ENCODE assay signal across 8 cellular contexts in the genomic region with DNA sequence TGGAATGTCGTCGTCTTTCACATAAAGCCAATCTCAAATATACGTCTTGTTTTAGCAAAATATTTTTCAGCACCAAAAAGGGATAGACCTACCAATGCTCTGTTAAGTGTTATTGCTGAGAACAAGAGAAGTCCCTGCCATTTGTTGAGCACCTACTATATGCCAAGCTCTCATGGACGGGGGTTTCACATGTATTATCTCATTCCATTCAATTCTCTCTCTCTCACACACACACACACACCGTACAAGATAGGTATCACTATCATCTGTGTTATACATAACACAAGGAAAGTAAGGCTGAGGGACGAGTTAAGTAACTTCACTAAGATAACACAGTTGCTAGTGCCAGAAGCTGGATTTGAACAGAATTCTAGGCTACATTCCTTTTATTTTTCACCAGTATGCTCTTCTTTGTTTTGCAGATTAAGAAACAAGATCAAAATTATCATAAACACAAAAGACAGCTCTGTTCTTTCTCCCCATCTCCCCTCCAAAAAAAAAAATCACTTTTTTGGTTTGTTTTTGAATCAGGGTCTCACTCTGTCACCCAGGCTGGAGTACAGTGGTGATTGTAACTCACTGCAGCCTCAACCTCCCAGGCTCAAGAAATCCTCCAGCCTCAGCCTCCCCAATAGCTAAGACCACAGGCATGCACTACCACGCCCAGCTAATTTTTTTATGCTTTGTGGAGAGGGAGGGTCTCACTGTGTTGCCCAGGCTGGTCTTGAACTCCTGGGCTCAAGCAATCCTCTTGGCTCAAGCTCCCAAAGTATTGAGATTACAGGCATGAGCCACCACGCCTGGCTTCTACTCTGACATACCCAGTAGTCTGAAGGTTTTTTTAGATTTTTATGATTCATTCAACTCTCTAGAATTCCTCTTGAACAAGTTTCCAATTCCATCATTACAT. TPM values are rescaled to one million over a fixed set of nuclear protein-coding genes. Genes with fewer than 3 reads are reported as not detected.
DNase-seq lines count a peak whose midpoint lies in the region; ATAC-seq and TF ChIP-seq lines count a peak whose summit lies in the region.

No MANE protein-coding gene starts in this region.

- no peak for TF ChIP-seq CTCF in heart right ventricle (IDR thresholded peaks at IDR 0.05)
- no peak for TF ChIP-seq CTCF in astrocyte of the cerebellum (IDR thresholded peaks at IDR 0.05; ENCODE audit: low read depth, low read length, missing control alignments)
- TF ChIP-seq CTCF in lower lobe of right lung (IDR thresholded peaks at IDR 0.05) = no peak

- H3K27me3 ChIP-seq in heart right ventricle = no peaks in the 10 kb centered on the region
- no peaks in the 10 kb centered on the region for H3K27me3 ChIP-seq in lower lobe of right lung (ENCODE audit: low read depth)

- peaks cover 0 to 55% (median 26%) of the 10 kb centered on the region in 9 donors for H3K4me1 ChIP-seq in heart right ventricle
- H3K4me1 ChIP-seq in lower lobe of right lung = peaks cover 22% of the 10 kb centered on the region
- H3K4me1 ChIP-seq in urinary bladder (ENCODE audit: insufficient read depth) = no peaks in the 10 kb centered on the region

- H3K4me3 ChIP-seq in heart right ventricle (peak overlapping the region in 9 of 10 donors; percentile 44 to 73 (median 68)), astrocyte of the cerebellum (ENCODE audit: low read depth, low read length) (peak overlapping the region; percentile 70), lower lobe of right lung (peak overlapping the region; percentile 67), urinary bladder (ENCODE audit: low read depth, low read length) (peak overlapping the region; percentile 52)

- H3K27ac ChIP-seq in heart right ventricle = peak overlapping the region in 7 of 10 donors; percentile 73 to 87 (median 83)
- no peak overlapping the region for H3K27ac ChIP-seq in lower lobe of right lung
- H3K27ac ChIP-seq in urinary bladder (ENCODE audit: low read depth) = no peak overlapping the region

- ATAC-seq in heart right ventricle (no peak), left ventricle myocardium superior (no peak), lower lobe of right lung (no peak), GM18868 (IDR thresholded peaks at IDR 0.05; ENCODE audit: unreplicated experiment) (no peak), HG03097 (IDR thresholded peaks at IDR 0.05; ENCODE audit: low FRiP score, unreplicated experiment) (no peak)

- in situ Hi-C loops in astrocyte of the cerebellum (cut with HindIII; ENCODE audit: low sequenced_read_pairs) = no loop called here

- intact Hi-C loops in heart right ventricle (cut with DNase I) (loop anchor here in 3 of 10 donors (2.0 to 10.0 kb wide), 3 partner anchors 39 to 66 kb away; no protein-coding TSS in a partner anchor), left ventricle myocardium superior (cut with micrococcal nuclease) (no loop called here), lower lobe of right lung (cut with DNase I) (no loop called here)

- H3K9me3 ChIP-seq in heart right ventricle (no peaks in the 10 kb centered on the region), lower lobe of right lung (no peaks in the 10 kb centered on the region)

- peaks cover 0 to 11% (median 0%) of the 10 kb centered on the region in 9 donors for H3K36me3 ChIP-seq in heart right ventricle
- no peaks in the 10 kb centered on the region for H3K36me3 ChIP-seq in lower lobe of right lung
- no peaks in the 10 kb centered on the region for H3K36me3 ChIP-seq in urinary bladder (ENCODE audit: insufficient read depth)

- 52 to 59% methylated on average over 8 of the region's 8 CpGs for WGBS in heart right ventricle, 2 donors
- 40% methylated on average over 8 of the region's 8 CpGs for WGBS in urinary bladder

- no peak for DNase-seq in heart right ventricle
- DNase-seq in left ventricle myocardium superior = no peak
- no peak for DNase-seq in astrocyte of the cerebellum (ENCODE audit: low read depth)
- DNase-seq in lower lobe of right lung = no peak
- no peak for DNase-seq in D341Med (ENCODE audit: low spot score)

RNA-seq across cellular contexts. Expression of a gene that starts 1.0 kb away (rescaled TPM):
- 10 to 100 TPM in 1 of 10 donors, 1 to 10 TPM in 9; 3.4 to 15.4 (median 4.2) TPM for total RNA-seq in heart right ventricle
- polyA plus RNA-seq in heart right ventricle = 1 to 10 TPM; 2.2 to 3.8 TPM
- total RNA-seq in left ventricle myocardium superior = 5.7 TPM
- 57.9 TPM for total RNA-seq in lower lobe of right lung
- 39.5 TPM for total RNA-seq in urinary bladder
- 4.9 TPM for polyA plus RNA-seq in urinary bladder

Comparison
In these comparisons a context has a peak if more than half of its experiments do, and no peak if none do; other contexts are left out.
1. H3K27ac ChIP-seq: peak in heart right ventricle (7 of 10); none in lower lobe of right lung (single experiment) and urinary bladder (single experiment).
2. Peak in every context shown above with its lines, with median percentiles within 50 percentile points of each other: H3K4me3 ChIP-seq.